Comparison of ENCODE assay signal across 1 cellular context in the genomic region with DNA sequence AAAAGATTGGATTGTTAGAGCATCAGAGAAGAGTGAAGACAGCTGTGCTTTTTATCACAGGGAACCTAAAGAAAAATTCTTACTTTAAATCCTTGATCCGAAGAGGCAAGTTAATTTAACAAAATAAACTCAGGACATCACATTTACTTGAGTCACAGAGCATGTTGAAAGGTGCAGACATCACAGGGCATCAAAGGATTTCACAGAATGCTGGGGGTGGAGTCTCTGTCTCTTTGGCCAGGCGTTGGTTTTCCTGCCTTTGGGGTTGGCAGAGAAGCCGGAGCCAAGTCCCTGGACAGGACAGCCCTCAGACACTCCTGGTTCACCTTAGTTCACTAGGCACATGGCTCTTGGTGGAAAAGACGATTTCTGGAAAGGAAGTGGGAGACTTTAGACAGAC.
TF ChIP-seq lines count a peak whose summit lies in the region.

No MANE protein-coding gene starts in this region.

TF ChIP-seq in WTC11, 78 proteins besides CTCF, POLR2A, EP300 and RAD21 (continued from another document):
- TF ChIP-seq, protein P1, sequence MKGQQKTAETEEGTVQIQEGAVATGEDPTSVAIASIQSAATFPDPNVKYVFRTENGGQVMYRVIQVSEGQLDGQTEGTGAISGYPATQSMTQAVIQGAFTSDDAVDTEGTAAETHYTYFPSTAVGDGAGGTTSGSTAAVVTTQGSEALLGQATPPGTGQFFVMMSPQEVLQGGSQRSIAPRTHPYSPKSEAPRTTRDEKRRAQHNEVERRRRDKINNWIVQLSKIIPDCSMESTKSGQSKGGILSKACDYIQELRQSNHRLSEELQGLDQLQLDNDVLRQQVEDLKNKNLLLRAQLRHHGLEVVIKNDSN (CRISPR knock-in tag; IDR thresholded peaks at IDR 0.05) = no peak
- TF ChIP-seq TEAD1 (CRISPR knock-in tag; IDR thresholded peaks at IDR 0.05) (no peak), ETV6 (CRISPR knock-in tag; IDR thresholded peaks at IDR 0.05) (no peak), SMAD4 (CRISPR knock-in tag; IDR thresholded peaks at IDR 0.05) (no peak), ZNF138 (CRISPR knock-in tag; conservative IDR thresholded peaks at IDR 0.05) (no peak), GTF2I (CRISPR knock-in tag; conservative IDR thresholded peaks at IDR 0.05) (no peak), FOXJ3 (CRISPR knock-in tag; IDR thresholded peaks at IDR 0.05; ENCODE audit: borderline replicate concordance) (no peak), SOX15 (CRISPR knock-in tag; IDR thresholded peaks at IDR 0.05) (no peak), GABPB1 (CRISPR knock-in tag; IDR thresholded peaks at IDR 0.05) (no peak)
- TF ChIP-seq, protein P2, sequence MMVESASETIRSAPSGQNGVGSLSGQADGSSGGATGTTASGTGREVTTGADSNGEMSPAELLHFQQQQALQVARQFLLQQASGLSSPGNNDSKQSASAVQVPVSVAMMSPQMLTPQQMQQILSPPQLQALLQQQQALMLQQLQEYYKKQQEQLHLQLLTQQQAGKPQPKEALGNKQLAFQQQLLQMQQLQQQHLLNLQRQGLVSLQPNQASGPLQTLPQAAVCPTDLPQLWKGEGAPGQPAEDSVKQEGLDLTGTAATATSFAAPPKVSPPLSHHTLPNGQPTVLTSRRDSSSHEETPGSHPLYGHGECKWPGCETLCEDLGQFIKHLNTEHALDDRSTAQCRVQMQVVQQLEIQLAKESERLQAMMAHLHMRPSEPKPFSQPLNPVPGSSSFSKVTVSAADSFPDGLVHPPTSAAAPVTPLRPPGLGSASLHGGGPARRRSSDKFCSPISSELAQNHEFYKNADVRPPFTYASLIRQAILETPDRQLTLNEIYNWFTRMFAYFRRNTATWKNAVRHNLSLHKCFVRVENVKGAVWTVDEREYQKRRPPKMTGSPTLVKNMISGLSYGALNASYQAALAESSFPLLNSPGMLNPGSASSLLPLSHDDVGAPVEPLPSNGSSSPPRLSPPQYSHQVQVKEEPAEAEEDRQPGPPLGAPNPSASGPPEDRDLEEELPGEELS (CRISPR knock-in tag; IDR thresholded peaks at IDR 0.05) = no peak
- TF ChIP-seq, protein P3, sequence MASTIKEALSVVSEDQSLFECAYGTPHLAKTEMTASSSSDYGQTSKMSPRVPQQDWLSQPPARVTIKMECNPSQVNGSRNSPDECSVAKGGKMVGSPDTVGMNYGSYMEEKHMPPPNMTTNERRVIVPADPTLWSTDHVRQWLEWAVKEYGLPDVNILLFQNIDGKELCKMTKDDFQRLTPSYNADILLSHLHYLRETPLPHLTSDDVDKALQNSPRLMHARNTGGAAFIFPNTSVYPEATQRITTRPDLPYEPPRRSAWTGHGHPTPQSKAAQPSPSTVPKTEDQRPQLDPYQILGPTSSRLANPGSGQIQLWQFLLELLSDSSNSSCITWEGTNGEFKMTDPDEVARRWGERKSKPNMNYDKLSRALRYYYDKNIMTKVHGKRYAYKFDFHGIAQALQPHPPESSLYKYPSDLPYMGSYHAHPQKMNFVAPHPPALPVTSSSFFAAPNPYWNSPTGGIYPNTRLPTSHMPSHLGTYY (CRISPR knock-in tag; IDR thresholded peaks at IDR 0.05) = no peak
- TF ChIP-seq, protein P4, sequence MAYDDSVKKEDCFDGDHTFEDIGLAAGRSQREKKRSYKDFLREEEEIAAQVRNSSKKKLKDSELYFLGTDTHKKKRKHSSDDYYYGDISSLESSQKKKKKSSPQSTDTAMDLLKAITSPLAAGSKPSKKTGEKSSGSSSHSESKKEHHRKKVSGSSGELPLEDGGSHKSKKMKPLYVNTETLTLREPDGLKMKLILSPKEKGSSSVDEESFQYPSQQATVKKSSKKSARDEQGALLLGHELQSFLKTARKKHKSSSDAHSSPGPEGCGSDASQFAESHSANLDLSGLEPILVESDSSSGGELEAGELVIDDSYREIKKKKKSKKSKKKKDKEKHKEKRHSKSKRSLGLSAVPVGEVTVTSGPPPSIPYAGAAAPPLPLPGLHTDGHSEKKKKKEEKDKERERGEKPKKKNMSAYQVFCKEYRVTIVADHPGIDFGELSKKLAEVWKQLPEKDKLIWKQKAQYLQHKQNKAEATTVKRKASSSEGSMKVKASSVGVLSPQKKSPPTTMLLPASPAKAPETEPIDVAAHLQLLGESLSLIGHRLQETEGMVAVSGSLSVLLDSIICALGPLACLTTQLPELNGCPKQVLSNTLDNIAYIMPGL (CRISPR knock-in tag; IDR thresholded peaks at IDR 0.05) = no peak
- TF ChIP-seq, protein P5, sequence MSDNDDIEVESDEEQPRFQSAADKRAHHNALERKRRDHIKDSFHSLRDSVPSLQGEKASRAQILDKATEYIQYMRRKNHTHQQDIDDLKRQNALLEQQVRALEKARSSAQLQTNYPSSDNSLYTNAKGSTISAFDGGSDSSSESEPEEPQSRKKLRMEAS (CRISPR knock-in tag; IDR thresholded peaks at IDR 0.05) = no peak
- TF ChIP-seq, protein P6, sequence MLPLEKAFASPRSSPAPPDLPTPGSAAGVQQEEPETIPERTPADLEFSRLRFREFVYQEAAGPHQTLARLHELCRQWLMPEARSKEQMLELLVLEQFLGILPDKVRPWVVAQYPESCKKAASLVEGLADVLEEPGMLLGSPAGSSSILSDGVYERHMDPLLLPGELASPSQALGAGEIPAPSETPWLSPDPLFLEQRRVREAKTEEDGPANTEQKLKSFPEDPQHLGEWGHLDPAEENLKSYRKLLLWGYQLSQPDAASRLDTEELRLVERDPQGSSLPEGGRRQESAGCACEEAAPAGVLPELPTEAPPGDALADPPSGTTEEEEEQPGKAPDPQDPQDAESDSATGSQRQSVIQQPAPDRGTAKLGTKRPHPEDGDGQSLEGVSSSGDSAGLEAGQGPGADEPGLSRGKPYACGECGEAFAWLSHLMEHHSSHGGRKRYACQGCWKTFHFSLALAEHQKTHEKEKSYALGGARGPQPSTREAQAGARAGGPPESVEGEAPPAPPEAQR (CRISPR knock-in tag; IDR thresholded peaks at IDR 0.05) = no peak
- TF ChIP-seq, protein P7, sequence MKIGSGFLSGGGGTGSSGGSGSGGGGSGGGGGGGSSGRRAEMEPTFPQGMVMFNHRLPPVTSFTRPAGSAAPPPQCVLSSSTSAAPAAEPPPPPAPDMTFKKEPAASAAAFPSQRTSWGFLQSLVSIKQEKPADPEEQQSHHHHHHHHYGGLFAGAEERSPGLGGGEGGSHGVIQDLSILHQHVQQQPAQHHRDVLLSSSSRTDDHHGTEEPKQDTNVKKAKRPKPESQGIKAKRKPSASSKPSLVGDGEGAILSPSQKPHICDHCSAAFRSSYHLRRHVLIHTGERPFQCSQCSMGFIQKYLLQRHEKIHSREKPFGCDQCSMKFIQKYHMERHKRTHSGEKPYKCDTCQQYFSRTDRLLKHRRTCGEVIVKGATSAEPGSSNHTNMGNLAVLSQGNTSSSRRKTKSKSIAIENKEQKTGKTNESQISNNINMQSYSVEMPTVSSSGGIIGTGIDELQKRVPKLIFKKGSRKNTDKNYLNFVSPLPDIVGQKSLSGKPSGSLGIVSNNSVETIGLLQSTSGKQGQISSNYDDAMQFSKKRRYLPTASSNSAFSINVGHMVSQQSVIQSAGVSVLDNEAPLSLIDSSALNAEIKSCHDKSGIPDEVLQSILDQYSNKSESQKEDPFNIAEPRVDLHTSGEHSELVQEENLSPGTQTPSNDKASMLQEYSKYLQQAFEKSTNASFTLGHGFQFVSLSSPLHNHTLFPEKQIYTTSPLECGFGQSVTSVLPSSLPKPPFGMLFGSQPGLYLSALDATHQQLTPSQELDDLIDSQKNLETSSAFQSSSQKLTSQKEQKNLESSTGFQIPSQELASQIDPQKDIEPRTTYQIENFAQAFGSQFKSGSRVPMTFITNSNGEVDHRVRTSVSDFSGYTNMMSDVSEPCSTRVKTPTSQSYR (CRISPR knock-in tag; IDR thresholded peaks at IDR 0.05) = no peak
